In genomic region chr17:979539-980405, GRCh38 we compare ENCODE assay signal across 1 cellular context.
TF ChIP-seq lines count a peak whose summit lies in the region.

Gene NXN, minus strand, starts transcription at chr17:979776.

TF ChIP-seq in GM12878, 131 proteins besides CTCF, POLR2A, EP300 and RAD21 (continued from another document):
- no peak for TF ChIP-seq SUZ12 (IDR thresholded peaks at IDR 0.05; ENCODE audit: unreplicated experiment)
- TF ChIP-seq KAT2A (conservative IDR thresholded peaks at IDR 0.05; ENCODE audit: control insufficient read depth, low read depth, low read length) = no peak
TF ChIP-seq in GM12878: peak in this region for 9.
